In the genomic region with DNA sequence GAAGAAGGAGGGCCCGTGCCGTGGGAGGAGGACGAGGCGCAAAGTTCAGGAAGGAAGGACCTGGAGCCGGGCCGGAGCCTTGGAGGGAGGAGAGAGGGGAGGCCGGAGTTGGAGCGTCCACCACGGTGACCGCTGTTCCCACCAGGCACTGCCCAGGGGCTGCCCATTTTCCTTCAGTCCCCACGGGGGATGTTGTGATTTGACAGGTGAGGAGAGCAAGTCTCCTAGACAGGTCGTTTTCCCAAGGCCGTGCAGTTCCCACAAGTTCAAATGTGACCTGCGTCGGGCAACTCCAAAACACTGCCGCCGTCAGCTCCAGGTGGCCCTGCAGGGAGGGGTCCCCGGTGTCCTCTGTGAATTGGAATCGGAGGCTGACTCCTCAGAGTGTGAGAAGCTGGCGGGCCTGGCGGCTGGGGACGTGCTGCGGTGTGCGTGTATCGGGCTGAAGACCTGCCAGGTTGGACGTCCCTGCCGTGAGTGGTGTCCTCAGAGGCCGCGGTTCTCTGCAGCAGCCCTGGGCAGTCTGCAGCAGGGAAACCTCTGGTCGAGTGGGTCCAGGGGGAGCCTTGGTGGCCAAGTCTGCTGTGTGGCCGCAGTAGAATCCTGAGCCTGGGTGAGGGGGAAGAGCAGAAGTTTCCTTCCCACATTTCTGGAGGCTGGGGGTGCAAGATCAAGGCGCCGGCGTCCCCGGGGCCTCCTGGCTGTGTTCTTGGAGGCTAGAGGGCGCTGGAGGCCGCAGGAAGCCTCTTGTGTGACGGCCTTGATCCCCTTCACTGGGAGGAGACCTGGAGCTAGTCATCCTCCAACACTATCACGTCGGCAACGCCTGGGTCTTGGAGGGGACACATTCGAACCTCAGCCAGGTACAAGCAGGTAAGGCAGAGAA, we compare ENCODE assay signal across 2 cellular contexts.
TF ChIP-seq lines count a peak whose summit lies in the region.

No MANE protein-coding gene starts in this region.

TF ChIP-seq in HEK293T, 16 proteins besides CTCF, POLR2A, EP300 and RAD21:
- TF ChIP-seq HDGF (IDR thresholded peaks at IDR 0.05; ENCODE audit: borderline replicate concordance) (no peak), FOXM1 (IDR thresholded peaks at IDR 0.05; ENCODE audit: borderline replicate concordance) (no peak), NFRKB (IDR thresholded peaks at IDR 0.05) (no peak), L3MBTL2 (conservative IDR thresholded peaks at IDR 0.05) (no peak), BHLHE40 (IDR thresholded peaks at IDR 0.05; ENCODE audit: borderline replicate concordance) (no peak), ARNT (IDR thresholded peaks at IDR 0.05) (no peak), SUZ12 (IDR thresholded peaks at IDR 0.05) (no peak), SP1 (IDR thresholded peaks at IDR 0.05) (no peak), ELF4 (IDR thresholded peaks at IDR 0.05) (no peak), CTBP1 (IDR thresholded peaks at IDR 0.05; ENCODE audit: borderline replicate concordance) (no peak)
TF ChIP-seq in HEK293T: peak in this region for 0.

TF ChIP-seq in H1, 55 proteins besides CTCF, POLR2A, EP300 and RAD21:
- TF ChIP-seq NANOG (IDR thresholded peaks at IDR 0.05; ENCODE audit: insufficient read depth, low read depth, low read length, poor library complexity, severe bottlenecking) (no peak), RFX5 (IDR thresholded peaks at IDR 0.05; ENCODE audit: borderline replicate concordance, low read depth, low read length) (no peak), RNF2 (IDR thresholded peaks at IDR 0.05; ENCODE audit: borderline replicate concordance, low read depth, low read length, missing control alignments, poor library complexity, severe bottlenecking) (no peak), CREB1 (IDR thresholded peaks at IDR 0.05) (no peak), KDM1A (IDR thresholded peaks at IDR 0.05; ENCODE audit: borderline replicate concordance, low read length) (no peak), CBX8 (IDR thresholded peaks at IDR 0.05; ENCODE audit: borderline replicate concordance, low read depth, low read length) (no peak), ASH2L (IDR thresholded peaks at IDR 0.05; ENCODE audit: low read length) (no peak), FOSL1 (IDR thresholded peaks at IDR 0.05; ENCODE audit: insufficient read depth, low read depth, low read length) (no peak), TCF12 (IDR thresholded peaks at IDR 0.05; ENCODE audit: low read depth, low read length) (no peak), TEAD4 (IDR thresholded peaks at IDR 0.05; ENCODE audit: low read depth, low read length) (no peak), TAF1 (IDR thresholded peaks at IDR 0.05; ENCODE audit: low read depth, low read length) (no peak), SRF (IDR thresholded peaks at IDR 0.05; ENCODE audit: low read depth, low read length) (no peak), CBX5 (IDR thresholded peaks at IDR 0.05; ENCODE audit: low read depth, low read length) (no peak)
